In genomic region chr3:126266291-126266840, GRCh38 we compare ENCODE assay signal across 12 cellular contexts.
DNase-seq lines count a peak whose midpoint lies in the region; ATAC-seq and TF ChIP-seq lines count a peak whose summit lies in the region.
"Had no signal": no experiment of that assay in that cellular context is flagged by ENCODE, and none has a peak within 500 bp of the region (broad histone marks: within the 10 kb centered on the region; RNA-seq: fewer than 3 reads in every experiment).

No MANE protein-coding gene starts in this region.

- H3K9me1 ChIP-seq in IMR-90 (ENCODE audit: insufficient read depth, low read length), result peaks cover 12% of the 10 kb centered on the region

- TF ChIP-seq CTCF in IMR-90 (conservative IDR thresholded peaks at IDR 0.05; ENCODE audit: low read depth, low read length) (no peak), esophagus muscularis mucosa (IDR thresholded peaks at IDR 0.05) (no peak), testis (IDR thresholded peaks at IDR 0.05) (no peak)

- H2BK15ac ChIP-seq in IMR-90 (ENCODE audit: low read depth, low read length), result peak overlapping the region; percentile 72; the same call in 2 of the 3 replicates

- in situ Hi-C loops in IMR-90 (cut with MboI; ENCODE audit: low sequenced_read_pairs), result no loop called here

- H3K27me3 Mint-ChIP-seq in activated T-cell treated with anti-CD3 and anti-CD28 coated beads, Interleukin-2, amount 50 U/mL, for 72 hours (ENCODE audit: low read depth), result peaks cover 35% of the 10 kb centered on the region

- H3K9me3 ChIP-seq in IMR-90 (ENCODE audit: control insufficient read depth, insufficient read depth, low read length) (peaks cover 4% of the 10 kb centered on the region), esophagus muscularis mucosa (no peaks in the 10 kb centered on the region), testis (no peaks in the 10 kb centered on the region)

- H2BK120ac ChIP-seq in IMR-90 (ENCODE audit: low read depth, low read length), result peak overlapping the region; percentile 91

- intact Hi-C loops in IMR-90 (cut with micrococcal nuclease), result no loop called here
- intact Hi-C loops in esophagus muscularis mucosa (cut with DNase I), result no loop called here
- intact Hi-C loops in testis (cut with DNase I; ENCODE audit: low total_unique reads), result loop anchor here (5.0 to 10.0 kb wide), 2 partner anchors 91 to 128 kb away; partner anchors contain the start of genes CFAP100 and KLF15

- peak; percentile 95 for TF ChIP-seq EP300 in esophagus muscularis mucosa (IDR thresholded peaks at IDR 0.05)

- BruUV-seq in IMR-90 (replicated peaks; lab: Mats Ljungman, UMichigan), result no TSS peak

- H2AFZ ChIP-seq in IMR-90 (replicated peaks; ENCODE audit: low read length, poor library complexity), result peak overlapping the region; percentile 95

- 57% methylated on average over 10 of the region's 15 CpGs; no CpG with 5 or more reads in 1 of the 2 experiments for WGBS in IMR-90 (ENCODE audit: extremely low coverage in 2 of 2, insufficient read length in 1 of 2), 2 experiments
- 50% methylated on average over 11 of the region's 15 CpGs for WGBS in esophagus muscularis mucosa
- WGBS in testis, 2 donors, result 6 to 7% methylated on average over 15 of the region's 15 CpGs

- peak overlapping the region; percentile 40; the same call in 1 of the 2 replicates for H3K18ac ChIP-seq in IMR-90 (ENCODE audit: low read depth, low read length)

- H3K36me3 ChIP-seq in IMR-90 (ENCODE audit: control insufficient read depth, insufficient read depth, low read length) (no peaks in the 10 kb centered on the region), esophagus muscularis mucosa (no peaks in the 10 kb centered on the region), testis (ENCODE audit: low read depth, missing control alignments) (no peaks in the 10 kb centered on the region)
- H3K36me3 ChIP-seq: brain microvascular endothelial cell had no signal

- H3K79me1 ChIP-seq in IMR-90 (ENCODE audit: low read depth in 1 of 2, low read length in 2 of 2), result no peaks in the 10 kb centered on the region

- H3K9ac ChIP-seq in IMR-90 (ENCODE audit: low read depth, low read length), result no peak overlapping the region

- H3K23ac ChIP-seq in IMR-90 (ENCODE audit: low read depth, low read length), result 0 out of 2 replicates have a peak overlapping the region, but pooled peaks have one; percentile 8

- H4K91ac ChIP-seq in IMR-90 (ENCODE audit: insufficient read depth, low read depth, low read length), result peak overlapping the region; percentile 93

- CTCF ChIA-PET in IMR-90 (lab: Yijun Ruan, JAX), result no interaction called here

- TF ChIP-seq RAD21 in IMR-90 (IDR thresholded peaks at IDR 0.05; ENCODE audit: low read length), result no peak

- H3K56ac ChIP-seq in IMR-90 (ENCODE audit: extremely low read depth, insufficient read depth, low read length), result no peak overlapping the region

- TF ChIP-seq POLR2A in IMR-90 (IDR thresholded peaks at IDR 0.05; ENCODE audit: low read depth, low read length) (no peak), esophagus muscularis mucosa (IDR thresholded peaks at IDR 0.05; ENCODE audit: low read depth) (no peak), testis (IDR thresholded peaks at IDR 0.05) (no peak)

- peak overlapping the region; percentile 97 for H3K4ac ChIP-seq in IMR-90 (ENCODE audit: low read depth, low read length)

- no peaks in the 10 kb centered on the region for H4K20me1 ChIP-seq in IMR-90 (ENCODE audit: insufficient read depth, low read length)

- no peak overlapping the region for H3K4me3 Mint-ChIP-seq in activated T-cell treated with anti-CD3 and anti-CD28 coated beads, Interleukin-2, amount 50 U/mL, for 72 hours

- no peak overlapping the region for H3K4me2 ChIP-seq in IMR-90 (ENCODE audit: low read depth, low read length)

- H3K4me3 ChIP-seq in IMR-90 (ENCODE audit: insufficient read depth, low read depth, low read length) (no peak overlapping the region), esophagus muscularis mucosa (peak overlapping the region; percentile 36 to 47 (median 42)), testis (peak overlapping the region in 1 of 2 donors; percentile 24)

- ATAC-seq in IMR-90 (ENCODE audit: low read depth), result no peak
- no peak for ATAC-seq in activated T-cell treated with anti-CD3 and anti-CD28 coated beads, Interleukin-2, amount 50 U/mL, for 72 hours (replicated peaks in 1 of 2)
- no peak for ATAC-seq in HG02798 (IDR thresholded peaks at IDR 0.05; ENCODE audit: poor library complexity, unreplicated experiment)
- no peak for ATAC-seq in GM18861 (IDR thresholded peaks at IDR 0.05; ENCODE audit: unreplicated experiment)

- peak overlapping the region; percentile 76 to 82; a peak in 2 of 4 replicates for H4K8ac ChIP-seq in IMR-90 (ENCODE audit: low read depth in 2 of 2, low read length in 2 of 2)

- peak overlapping the region; percentile 91 for H2AK9ac ChIP-seq in IMR-90 (replicated peaks; ENCODE audit: low read depth, low read length, poor library complexity)

- H2BK5ac ChIP-seq in IMR-90 (ENCODE audit: low read depth, low read length, poor library complexity, severe bottlenecking), result no peak overlapping the region

- dilution Hi-C loops in IMR-90 (cut with HindIII; ENCODE audit: low sequenced_read_pairs, unreplicated experiment), result no loop called here

- no peak overlapping the region for H3K27ac Mint-ChIP-seq in activated T-cell treated with anti-CD3 and anti-CD28 coated beads, Interleukin-2, amount 50 U/mL, for 72 hours

- peaks cover 2% of the 10 kb centered on the region in 2 donors for H3K36me3 Mint-ChIP-seq in activated T-cell treated with anti-CD3 and anti-CD28 coated beads, Interleukin-2, amount 50 U/mL, for 72 hours (ENCODE audit: insufficient read depth in 2 of 2)

- H3K27me3 ChIP-seq in IMR-90 (ENCODE audit: control insufficient read depth, insufficient read depth, low read length), result no peaks in the 10 kb centered on the region
- H3K27me3 ChIP-seq in esophagus muscularis mucosa, result no peaks in the 10 kb centered on the region
- H3K27me3 ChIP-seq in testis, result no peaks in the 10 kb centered on the region
- H3K27me3 ChIP-seq: brain microvascular endothelial cell had no signal

- H4K5ac ChIP-seq in IMR-90 (ENCODE audit: low read depth, low read length), result peak overlapping the region; percentile 62; the same call in 1 of the 2 replicates

- POLR2A ChIA-PET in IMR-90 (lab: Charles Lee; ENCODE audit: unreplicated experiment), result no interaction called here

- H3K27ac ChIP-seq in IMR-90 (ENCODE audit: insufficient read depth, low read length) (peak overlapping the region; percentile 13; the same call in 1 of the 2 replicates), esophagus muscularis mucosa (replicated peaks in 1 of 4) (peak overlapping the region; percentile 90 to 97 (median 94)), testis (peak overlapping the region in 1 of 2 donors; percentile 87)

- peak; percentile 10 for DNase-seq in IMR-90
- no peak for DNase-seq in esophagus muscularis mucosa (ENCODE audit: extremely low spot score)
- DNase-seq in medulla oblongata (ENCODE audit: extremely low spot score), result peak; percentile 33
- peak; percentile 67 for DNase-seq in testis
- DNase-seq in activated T-cell treated with anti-CD3 and anti-CD28 coated beads, Interleukin-2, amount 50 U/mL, for 72 hours, result no peak
- no peak for DNase-seq in NCI-H187 (lab: John Stamatoyannopoulos, UW)
- DNase-seq: activated CD4-positive, alpha-beta T cell treated with anti-CD3 and anti-CD28 coated beads for 4 hours; brain microvascular endothelial cell; DMS153; small intestine had no signal

- no peaks in the 10 kb centered on the region for H3K9me3 Mint-ChIP-seq in activated T-cell treated with anti-CD3 and anti-CD28 coated beads, Interleukin-2, amount 50 U/mL, for 72 hours

- H3K4me1 ChIP-seq in IMR-90 (ENCODE audit: control insufficient read depth, insufficient read depth, low read length), result peaks cover 16% of the 10 kb centered on the region
- peaks cover 46 to 77% (median 73%) of the 10 kb centered on the region in 4 donors for H3K4me1 ChIP-seq in esophagus muscularis mucosa
- peaks cover 36% of the 10 kb centered on the region for H3K4me1 ChIP-seq in testis

- peak overlapping the region; percentile 77 for H2BK20ac ChIP-seq in IMR-90 (ENCODE audit: low read depth, low read length)

- H3K14ac ChIP-seq in IMR-90 (replicated peaks; ENCODE audit: low read depth, low read length), result peak overlapping the region; percentile 8

- H3K4me1 Mint-ChIP-seq in activated T-cell treated with anti-CD3 and anti-CD28 coated beads, Interleukin-2, amount 50 U/mL, for 72 hours (ENCODE audit: low read depth), result no peaks in the 10 kb centered on the region

- H2AK5ac ChIP-seq in IMR-90 (ENCODE audit: low read depth, low read length), result peak overlapping the region; percentile 90; the same call in 1 of the 2 replicates

TF ChIP-seq in IMR-90, 13 proteins besides CTCF, POLR2A, EP300 and RAD21 (continues in another document):
- TF ChIP-seq BHLHE40 (IDR thresholded peaks at IDR 0.05; ENCODE audit: low read depth, low read length) (no peak), SMC3 (IDR thresholded peaks at IDR 0.05; ENCODE audit: low read depth, low read length) (no peak), MAZ (IDR thresholded peaks at IDR 0.05; ENCODE audit: borderline replicate concordance, low read depth, low read length) (no peak), FOS (IDR thresholded peaks at IDR 0.05; ENCODE audit: low read depth, low read length) (no peak), CEBPB (IDR thresholded peaks at IDR 0.05; ENCODE audit: low read depth, low read length) (no peak), RFX5 (IDR thresholded peaks at IDR 0.05; ENCODE audit: low read depth, low read length) (no peak), CHD1 (IDR thresholded peaks at IDR 0.05; ENCODE audit: low read depth, low read length) (no peak), USF2 (IDR thresholded peaks at IDR 0.05; ENCODE audit: low read depth, low read length) (no peak), ELK1 (IDR thresholded peaks at IDR 0.05; ENCODE audit: borderline replicate concordance, low read depth, low read length) (no peak), RCOR1 (IDR thresholded peaks at IDR 0.05; ENCODE audit: insufficient replicate concordance, low read length) (no peak), MAFK (IDR thresholded peaks at IDR 0.05; ENCODE audit: low read depth, low read length) (no peak)

Comparison
In these comparisons a context has a peak if more than half of its experiments do, and no peak if none do; other contexts are left out.
1. DNase-seq: peak in IMR-90 (single experiment), medulla oblongata (single experiment) and testis (single experiment); none in esophagus muscularis mucosa (single experiment), activated T-cell treated with anti-CD3 and anti-CD28 coated beads, Interleukin-2, amount 50 U/mL, for 72 hours (0 of 2) and NCI-H187 (0 of 2).